14 cellular contexts compared by ENCODE assay signal in the genomic region with DNA sequence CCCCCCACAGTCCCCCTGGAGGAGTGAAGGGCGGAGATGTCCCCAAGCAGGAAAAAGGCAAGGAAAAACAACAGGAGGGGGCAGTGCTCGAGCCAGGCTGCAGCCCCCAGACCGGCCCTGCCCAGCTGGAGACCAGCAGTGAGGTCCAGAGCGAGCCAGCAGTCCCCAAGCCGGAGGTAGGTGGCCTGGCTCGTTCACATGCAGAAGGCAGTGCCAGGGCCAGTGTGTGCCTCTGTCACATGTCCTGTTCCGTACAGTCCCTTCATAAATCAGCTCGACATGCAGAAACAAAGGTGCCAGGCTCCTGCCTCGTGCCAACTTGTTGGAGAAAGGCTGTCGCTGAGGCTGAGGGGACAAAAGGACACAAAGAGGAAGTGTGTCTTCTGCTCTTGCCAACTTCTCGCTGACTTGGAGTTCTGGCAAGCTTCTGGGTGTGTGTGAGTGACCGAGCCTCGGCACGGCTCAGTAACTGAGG. TPM values are rescaled to one million over a fixed set of nuclear protein-coding genes. Genes with fewer than 3 reads are reported as not detected.
DNase-seq lines count a peak whose midpoint lies in the region; ATAC-seq and TF ChIP-seq lines count a peak whose summit lies in the region.
"Had no signal": no experiment of that assay in that cellular context is flagged by ENCODE, and none has a peak within 500 bp of the region (broad histone marks: within the 10 kb centered on the region; RNA-seq: fewer than 3 reads in every experiment).

No MANE protein-coding gene starts in this region.

- H3K27ac ChIP-seq in skeletal muscle tissue (ENCODE audit: low read depth, low read length) = peak overlapping the region; percentile 59
- no peak overlapping the region for H3K27ac ChIP-seq in brain microvascular endothelial cell

- in situ Hi-C loops in brain microvascular endothelial cell (cut with HindIII; ENCODE audit: low pct_ligation_motif_present, low sequenced_read_pairs) = no loop called here

- POLR2A ChIA-PET in activated B cell treated with CpG ODN at 0.5 μM for 24 hours (lab: Charles Lee) = interaction anchor here (2.1 to 2.6 kb wide), 2 partner anchors 11 to 17 kb away, joined by 6 to 12 read pairs; no protein-coding TSS in a partner anchor

- H3K36me3 Mint-ChIP-seq in activated B cell treated with CpG ODN at 0.5 μM for 24 hours (ENCODE audit: low read depth) = peaks cover 93% of the 10 kb centered on the region

- H3K36me3 ChIP-seq in skeletal muscle tissue (ENCODE audit: control insufficient read depth in 3 of 3, insufficient read depth in 3 of 3, low read length in 3 of 3) = peaks cover 26 to 49% (median 35%) of the 10 kb centered on the region in 3 donors
- H3K36me3 ChIP-seq in brain microvascular endothelial cell (replicated peaks) = no peaks in the 10 kb centered on the region

- intact Hi-C loops in activated B cell treated with CpG ODN at 0.5 μM for 24 hours (cut with micrococcal nuclease) = no loop called here

- no peaks in the 10 kb centered on the region for H3K27me3 Mint-ChIP-seq in activated B cell treated with CpG ODN at 0.5 μM for 24 hours

- H3K9ac ChIP-seq in skeletal muscle tissue (ENCODE audit: low read depth in 1 of 3, low read length in 3 of 3) = peak overlapping the region in 1 of 3 donors; percentile 75

- peak; percentile 21 for ATAC-seq in activated B cell treated with CpG ODN at 0.5 μM for 24 hours (ENCODE audit: low read depth)

- H3K4me1 Mint-ChIP-seq in activated B cell treated with CpG ODN at 0.5 μM for 24 hours = peaks cover 22% of the 10 kb centered on the region

- no peak for TF ChIP-seq CTCF in activated B cell treated with CpG ODN at 0.5 μM for 24 hours (IDR thresholded peaks at IDR 0.05)
- TF ChIP-seq CTCF in brain microvascular endothelial cell (IDR thresholded peaks at IDR 0.05; ENCODE audit: low read depth, low read length, missing control alignments) = no peak

- CTCF ChIA-PET in activated B cell treated with CpG ODN at 0.5 μM for 24 hours (lab: Charles Lee) = interaction anchor here (1.4 to 2.5 kb wide), 2 partner anchors 10 to 99 kb away, joined by 3 to 12 read pairs; no protein-coding TSS in a partner anchor

- H3K27me3 ChIP-seq in skeletal muscle tissue (ENCODE audit: control insufficient read depth in 3 of 3, insufficient read depth in 3 of 3, low read length in 3 of 3) (no peaks in the 10 kb centered on the region), brain microvascular endothelial cell (replicated peaks) (no peaks in the 10 kb centered on the region)
- H3K27me3 ChIP-seq: tibial nerve had no signal

- peak overlapping the region; percentile 61 for H3K27ac Mint-ChIP-seq in activated B cell treated with CpG ODN at 0.5 μM for 24 hours

- no peak overlapping the region for H3K4me3 Mint-ChIP-seq in activated B cell treated with CpG ODN at 0.5 μM for 24 hours
- H3K4me3 Mint-ChIP-seq: T-helper 1 cell treated with Interleukin-12 subunit alpha and Interleukin-12 subunit beta and Interleukin-4 antibody, amounts not matched to agents 30 μg/mL and 1 μg/mL, for 36 hours had no signal

- H3K9me3 Mint-ChIP-seq in activated B cell treated with CpG ODN at 0.5 μM for 24 hours = no peaks in the 10 kb centered on the region
- H3K9me3 Mint-ChIP-seq: T-helper 1 cell treated with Interleukin-12 subunit alpha and Interleukin-12 subunit beta and Interleukin-4 antibody, amounts not matched to agents 30 μg/mL and 1 μg/mL, for 36 hours had no signal

- H3K4me1 ChIP-seq in skeletal muscle tissue (ENCODE audit: control insufficient read depth in 3 of 3, insufficient read depth in 3 of 3, low read length in 3 of 3) = peaks cover 24 to 34% (median 26%) of the 10 kb centered on the region in 3 donors

- no peak for TF ChIP-seq RAD21 in Ishikawa (IDR thresholded peaks at IDR 0.05; ENCODE audit: low read depth)

- H3K9me3 ChIP-seq in skeletal muscle tissue (ENCODE audit: control insufficient read depth in 3 of 3, low read length in 3 of 3) = no peaks in the 10 kb centered on the region
- H3K9me3 ChIP-seq: tibial nerve had no signal

- peak overlapping the region in 1 of 3 donors; percentile 22 for H3K4me3 ChIP-seq in skeletal muscle tissue (ENCODE audit: low read length in 3 of 3)
- H3K4me3 ChIP-seq in brain microvascular endothelial cell (ENCODE audit: low read depth, low read length) = no peak overlapping the region
- H3K4me3 ChIP-seq: tibial nerve had no signal

- no peak for TF ChIP-seq EP300 in Ishikawa (IDR thresholded peaks at IDR 0.05; ENCODE audit: borderline replicate concordance)

- DNase-seq in activated B cell treated with CpG ODN at 0.5 μM for 24 hours = no peak
- peak in 36 of 51 donors; percentile 3 to 63 (median 34) for DNase-seq in hypothalamus (lab: John Stamatoyannopoulos, UW)
- no peak for DNase-seq in T-helper 1 cell
- DNase-seq in brain microvascular endothelial cell = no peak
- no peak for DNase-seq in SIG-M5 treated with dmso at 0.1 percent for 504 hours (lab: John Stamatoyannopoulos, UW; ENCODE audit: unreplicated experiment)
- DNase-seq: DND-41; effector CD8-positive, alpha-beta T cell; KBM-7; NCI-H510A treated with DMSO at 0.1 percent for 48 hours; stimulated activated CD4-positive, alpha-beta T cell treated with anti-CD3 and anti-CD28 coated beads, Interleukin-2, amount 100 ng/mL, for 48 hours had no signal

TF ChIP-seq in Ishikawa, 13 proteins besides CTCF, POLR2A, EP300 and RAD21:
- TF ChIP-seq, protein P1, sequence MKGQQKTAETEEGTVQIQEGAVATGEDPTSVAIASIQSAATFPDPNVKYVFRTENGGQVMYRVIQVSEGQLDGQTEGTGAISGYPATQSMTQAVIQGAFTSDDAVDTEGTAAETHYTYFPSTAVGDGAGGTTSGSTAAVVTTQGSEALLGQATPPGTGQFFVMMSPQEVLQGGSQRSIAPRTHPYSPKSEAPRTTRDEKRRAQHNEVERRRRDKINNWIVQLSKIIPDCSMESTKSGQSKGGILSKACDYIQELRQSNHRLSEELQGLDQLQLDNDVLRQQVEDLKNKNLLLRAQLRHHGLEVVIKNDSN (IDR thresholded peaks at IDR 0.05) = peak; percentile 41
- no peak for TF ChIP-seq CEBPB (IDR thresholded peaks at IDR 0.05)
- TF ChIP-seq, protein P2, sequence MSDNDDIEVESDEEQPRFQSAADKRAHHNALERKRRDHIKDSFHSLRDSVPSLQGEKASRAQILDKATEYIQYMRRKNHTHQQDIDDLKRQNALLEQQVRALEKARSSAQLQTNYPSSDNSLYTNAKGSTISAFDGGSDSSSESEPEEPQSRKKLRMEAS (IDR thresholded peaks at IDR 0.05) = peak; percentile 54; the same call in 1 of the 2 replicates

RNA-seq across cellular contexts. Expression of a gene that starts 24.1 kb away (rescaled TPM):
- total RNA-seq in activated B cell treated with CpG ODN at 0.5 μM for 24 hours = 27.2 and 27.4 TPM in 2 replicates
- 41.8 TPM for total RNA-seq in skeletal muscle tissue

Comparison
In these comparisons a context has a peak if more than half of its experiments do, and no peak if none do; other contexts are left out.
1. DNase-seq: peak in hypothalamus (36 of 51); none in activated B cell treated with CpG ODN at 0.5 μM for 24 hours (single experiment), T-helper 1 cell (0 of 5), brain microvascular endothelial cell (single experiment) and SIG-M5 treated with dmso at 0.1 percent for 504 hours (single experiment).